21 cellular contexts compared by ENCODE assay signal in genomic region chr15:62465173-62465572, GRCh38.
DNase-seq lines count a peak whose midpoint lies in the region; ATAC-seq and TF ChIP-seq lines count a peak whose summit lies in the region.
"Had no signal": no experiment of that assay in that cellular context is flagged by ENCODE, and none has a peak within 500 bp of the region (broad histone marks: within the 10 kb centered on the region; RNA-seq: fewer than 3 reads in every experiment).

No MANE protein-coding gene starts in this region.

- H3K9ac ChIP-seq in GM23248, result peak overlapping the region; percentile 14; the same call in 1 of the 2 replicates
- H3K9ac ChIP-seq in adipocyte (ENCODE audit: low read length), result peak overlapping the region; percentile 74
- peak overlapping the region; percentile 53 for H3K9ac ChIP-seq in mesenchymal stem cell (ENCODE audit: low read length)

- H2BK12ac ChIP-seq in mesenchymal stem cell (ENCODE audit: low read length in 2 of 2), result peak overlapping the region in 1 of 2 experiments; percentile 54

- H2BK15ac ChIP-seq in mesenchymal stem cell (ENCODE audit: low read depth, poor library complexity, severe bottlenecking), result no peak overlapping the region

- peak overlapping the region; percentile 66 for H3K4me2 ChIP-seq in GM23248 (ENCODE audit: unreplicated experiment)
- H3K4me2 ChIP-seq in mesenchymal stem cell (ENCODE audit: low read length, poor library complexity, severe bottlenecking), result peak overlapping the region; percentile 46

- peaks cover 29% of the 10 kb centered on the region for H3F3A ChIP-seq in GM23248 (ENCODE audit: insufficient read depth)

- DNase-seq in GM23248 (no peak), adipocyte (ENCODE audit: low read depth) (no peak), mesenchymal stem cell (no peak), thoracic aorta (ENCODE audit: low spot score) (no peak), HCEC 1CT (no peak), COR-L47 (lab: John Stamatoyannopoulos, UW) (no peak), HPDE6-E6E7 (ENCODE audit: extremely low spot score) (no peak)
- DNase-seq: activated B cell treated with CpG ODN at 0.5 μM for 24 hours; activated CD8-positive, alpha-beta T cell treated with anti-CD3 and anti-CD28 coated beads, Interleukin-2, amount 10 ng/mL, durations not matched to agents 7 days and 5 days; activated naive CD4-positive, alpha-beta T cell treated with anti-CD3 and anti-CD28 coated beads, Interleukin-2, amount 50 U/mL, for 16 hours; activated T-cell treated with anti-CD3 and anti-CD28 coated beads, Interleukin-2, amount 50 U/mL, for 48 hours; AML-193; naive thymus-derived CD8-positive, alpha-beta T cell; NCI-H1694 treated with DMSO at 0.1 percent for 48 hours; NCI-H2227 treated with DMSO at 0.1 percent for 48 hours; NCI-H774; PC-3; psoas muscle had no signal

- peaks cover 70% of the 10 kb centered on the region for H3K79me2 ChIP-seq in GM23248 (ENCODE audit: insufficient read depth)

- WGBS in GM23248 (ENCODE audit: low coverage in 1 of 2, low lambda C conversion rate in 2 of 2, missing lambda C conversion rate in 2 of 2), 2 experiments, result 55 to 60% methylated on average over 12 of the region's 12 CpGs
- 83% methylated on average over 6 of the region's 12 CpGs for WGBS in mesenchymal stem cell

- H3K27me3 ChIP-seq in GM23248 (replicated peaks; ENCODE audit: insufficient read depth) (no peaks in the 10 kb centered on the region), adipocyte (replicated peaks; ENCODE audit: control insufficient read depth, insufficient read depth, low read length) (no peaks in the 10 kb centered on the region), mesenchymal stem cell (ENCODE audit: control insufficient read depth in 1 of 2, insufficient read depth in 1 of 2, low read length in 2 of 2) (peaks cover 0 to 3% of the 10 kb centered on the region in 2 experiments), thoracic aorta (replicated peaks; ENCODE audit: insufficient read depth) (no peaks in the 10 kb centered on the region)
- H3K27me3 ChIP-seq: SJSA1 had no signal

- peaks cover 36% of the 10 kb centered on the region for H3K79me1 ChIP-seq in mesenchymal stem cell (replicated peaks; ENCODE audit: low read length, poor library complexity, severe bottlenecking)

- H3K4me1 ChIP-seq in GM23248 (ENCODE audit: insufficient read depth) (peaks cover 46% of the 10 kb centered on the region), adipocyte (ENCODE audit: control insufficient read depth, insufficient read depth, low read length) (peaks cover 61% of the 10 kb centered on the region), mesenchymal stem cell (ENCODE audit: control insufficient read depth, insufficient read depth, low read depth, low read length) (peaks cover 3% of the 10 kb centered on the region), thoracic aorta (ENCODE audit: control insufficient read depth in 1 of 2, low read depth in 2 of 2) (peaks cover 10 to 77% of the 10 kb centered on the region in 2 donors)

- H3K4me3 ChIP-seq in GM23248 (peak overlapping the region; percentile 49), adipocyte (ENCODE audit: low read length) (peak overlapping the region; percentile 12), mesenchymal stem cell (ENCODE audit: insufficient read depth in 1 of 2, low read depth in 1 of 2, low read length in 2 of 2) (peak overlapping the region in 1 of 2 experiments; percentile 30), thoracic aorta (peak overlapping the region; percentile 44)
- H3K4me3 ChIP-seq: K562, psoas muscle, SJSA1 had no signal

- ATAC-seq in thoracic aorta (ENCODE audit: insufficient number of reproducible peaks, low FRiP score, low read depth) (no peak), HG02973 (IDR thresholded peaks at IDR 0.05; ENCODE audit: unreplicated experiment) (no peak)
- ATAC-seq: activated CD8-positive, alpha-beta T cell treated with anti-CD3 and anti-CD28 coated beads, Interleukin-2, amount 10 ng/mL, durations not matched to agents 7 days and 5 days; K562; naive thymus-derived CD8-positive, alpha-beta T cell; PC-3; psoas muscle had no signal

- peak overlapping the region; percentile 5 for H2AK5ac ChIP-seq in mesenchymal stem cell (ENCODE audit: low read length, severe bottlenecking)

- H4K91ac ChIP-seq in mesenchymal stem cell (ENCODE audit: low read length), result no peak overlapping the region

- no peaks in the 10 kb centered on the region for H3K36me3 ChIP-seq in GM23248 (ENCODE audit: low read depth)
- no peaks in the 10 kb centered on the region for H3K36me3 ChIP-seq in adipocyte (ENCODE audit: control insufficient read depth, insufficient read depth, low read length, severe bottlenecking)
- no peaks in the 10 kb centered on the region for H3K36me3 ChIP-seq in mesenchymal stem cell (ENCODE audit: control insufficient read depth in 1 of 2, insufficient read depth in 2 of 2, low read depth in 1 of 2, low read length in 2 of 2)
- no peaks in the 10 kb centered on the region for H3K36me3 ChIP-seq in thoracic aorta
- H3K36me3 ChIP-seq: SJSA1 had no signal

- H3K4ac ChIP-seq in mesenchymal stem cell (ENCODE audit: low read depth in 1 of 2, low read length in 2 of 2), result peak overlapping the region in 1 of 2 experiments; percentile 10

- H2BK5ac ChIP-seq in mesenchymal stem cell (ENCODE audit: low read depth, low read length, poor library complexity, severe bottlenecking), result no peak overlapping the region

- no peak overlapping the region for H3K23ac ChIP-seq in mesenchymal stem cell (ENCODE audit: low read length in 2 of 2)

- no peaks in the 10 kb centered on the region for H4K20me1 ChIP-seq in GM23248 (ENCODE audit: insufficient read depth)

- no peaks in the 10 kb centered on the region for H3K9me3 ChIP-seq in GM23248 (ENCODE audit: low read depth)
- H3K9me3 ChIP-seq in adipocyte (ENCODE audit: control insufficient read depth, low read length), result no peaks in the 10 kb centered on the region
- H3K9me3 ChIP-seq in mesenchymal stem cell (ENCODE audit: control insufficient read depth, low read length), result no peaks in the 10 kb centered on the region
- no peaks in the 10 kb centered on the region for H3K9me3 ChIP-seq in thoracic aorta
- H3K9me3 ChIP-seq: psoas muscle, SJSA1 had no signal

- no peak overlapping the region for H2BK120ac ChIP-seq in mesenchymal stem cell (ENCODE audit: low read depth, low read length)

- peak overlapping the region; percentile 8; the same call in 1 of the 2 replicates for H3K27ac ChIP-seq in GM23248
- no peak overlapping the region for H3K27ac ChIP-seq in mesenchymal stem cell (ENCODE audit: low read length, poor library complexity, severe bottlenecking)
- H3K27ac ChIP-seq in thoracic aorta, result peak overlapping the region in 1 of 2 donors; percentile 31
- H3K27ac ChIP-seq: psoas muscle, SJSA1 had no signal

- no peak overlapping the region for H2AFZ ChIP-seq in GM23248
- H2AFZ ChIP-seq in mesenchymal stem cell (ENCODE audit: low read depth, low read length), result no peak overlapping the region

- no peak overlapping the region for H3K14ac ChIP-seq in mesenchymal stem cell (ENCODE audit: low read length in 2 of 2)

- no peak overlapping the region for H4K8ac ChIP-seq in mesenchymal stem cell (ENCODE audit: low read length)

- no peaks in the 10 kb centered on the region for H3K9me2 ChIP-seq in GM23248 (ENCODE audit: insufficient read depth)

- no peak overlapping the region for H3K18ac ChIP-seq in mesenchymal stem cell (ENCODE audit: low read depth in 1 of 2, low read length in 2 of 2)

- in situ Hi-C loops in GM23248 (cut with MboI), result no loop called here

- no peak for TF ChIP-seq CTCF in thoracic aorta (IDR thresholded peaks at IDR 0.05)

Comparison
In these comparisons a context has a peak if more than half of its experiments do, and no peak if none do; other contexts are left out.
1. H3K9ac ChIP-seq: peak in every context shown above with its lines; median percentile 74 in adipocyte; 53 in mesenchymal stem cell; 14 in GM23248.